In genomic region chr6:158321960-158322359, GRCh38 we compare ENCODE assay signal across 11 cellular contexts. TPM values are rescaled to one million over a fixed set of nuclear protein-coding genes. Genes with fewer than 3 reads are reported as not detected.
DNase-seq lines count a peak whose midpoint lies in the region; ATAC-seq and TF ChIP-seq lines count a peak whose summit lies in the region.
"Had no signal": no experiment of that assay in that cellular context is flagged by ENCODE, and none has a peak within 500 bp of the region (broad histone marks: within the 10 kb centered on the region; RNA-seq: fewer than 3 reads in every experiment).

No MANE protein-coding gene starts in this region.

- H3K4me1 ChIP-seq in Caco-2 (peaks cover 35% of the 10 kb centered on the region), mammary epithelial cell (ENCODE audit: insufficient read depth, low read length) (peaks cover 35% of the 10 kb centered on the region), left lung (peaks cover 13 to 18% of the 10 kb centered on the region in 2 donors)

- no peak overlapping the region for H2AFZ ChIP-seq in mammary epithelial cell (ENCODE audit: low read depth, low read length)
- H2AFZ ChIP-seq: neural progenitor cell had no signal

- DNase-seq in Caco-2 = no peak
- DNase-seq in LoVo (ENCODE audit: low spot score) = peak; percentile 21
- DNase-seq in mammary epithelial cell = peak; percentile 42
- DNase-seq in left lung = no peak
- no peak for DNase-seq in ureter (ENCODE audit: low spot score)
- no peak for DNase-seq in NCI-H526 (lab: John Stamatoyannopoulos, UW)
- no peak for DNase-seq in activated CD4-positive, CD25-positive, alpha-beta regulatory T cell treated with anti-CD3 and anti-CD28 coated beads, Interleukin-2, amount 50 U/mL, for 72 hours
- DNase-seq: NCI-H524, tibial artery had no signal

- H3K36me3 Mint-ChIP-seq in Caco-2 (ENCODE audit: insufficient read depth, unreplicated experiment) = peaks cover 33% of the 10 kb centered on the region

- H3K79me2 ChIP-seq in mammary epithelial cell (ENCODE audit: insufficient read depth, low read length) = peaks cover 80% of the 10 kb centered on the region

- peaks cover 43% of the 10 kb centered on the region for H3K4me1 Mint-ChIP-seq in Caco-2 (ENCODE audit: low read depth, unreplicated experiment)
- H3K4me1 Mint-ChIP-seq: neural progenitor cell had no signal

- peak overlapping the region; percentile 28 for H3K4me2 ChIP-seq in mammary epithelial cell (ENCODE audit: insufficient read depth, low read depth, low read length)
- H3K4me2 ChIP-seq: neural progenitor cell had no signal

- H3K9me3 Mint-ChIP-seq in Caco-2 (ENCODE audit: unreplicated experiment) = no peaks in the 10 kb centered on the region

- H3K4me3 Mint-ChIP-seq in Caco-2 (ENCODE audit: unreplicated experiment) = peak overlapping the region; percentile 39
- H3K4me3 Mint-ChIP-seq: neural progenitor cell had no signal

- TF ChIP-seq CTCF in Caco-2 (IDR thresholded peaks at IDR 0.05; ENCODE audit: insufficient read depth in 1 of 2, low read depth in 1 of 2, low read length in 1 of 2, severe bottlenecking in 1 of 2, unreplicated experiment in 1 of 2) (no peak), mammary epithelial cell (conservative IDR thresholded peaks at IDR 0.05 in 1 of 2, IDR thresholded peaks at IDR 0.05 in 1 of 2; ENCODE audit: extremely low read depth in 1 of 2, insufficient read depth in 1 of 2, low read depth in 1 of 2, low read length in 2 of 2) (no peak), left lung (IDR thresholded peaks at IDR 0.05) (no peak)

- H3K27me3 Mint-ChIP-seq in Caco-2 (ENCODE audit: insufficient read depth, unreplicated experiment) = no peaks in the 10 kb centered on the region

- POLR2A ChIA-PET in Caco-2 (lab: Charles Lee) = interaction anchor here (0.6 kb wide), 1 partner anchor 43 kb away, joined by 3 read pairs; no protein-coding TSS in a partner anchor

- H3K27me3 ChIP-seq in Caco-2 (replicated peaks; ENCODE audit: control insufficient read depth, insufficient read depth, low read length) (no peaks in the 10 kb centered on the region), mammary epithelial cell (ENCODE audit: insufficient read depth, low read length) (no peaks in the 10 kb centered on the region), left lung (no peaks in the 10 kb centered on the region)
- H3K27me3 ChIP-seq: neural progenitor cell, tibial artery had no signal

- CTCF ChIA-PET in Caco-2 (lab: Charles Lee) (no interaction called here), mammary epithelial cell (lab: Charles Lee; ENCODE audit: low non-redundant PET) (no interaction called here)

- H4K20me1 ChIP-seq in mammary epithelial cell (ENCODE audit: insufficient read depth, low read length) = no peaks in the 10 kb centered on the region

- H3K27ac ChIP-seq in mammary epithelial cell (ENCODE audit: insufficient read depth, low read depth, low read length) (peak overlapping the region; percentile 31), left lung (no peak overlapping the region)
- H3K27ac ChIP-seq: tibial artery had no signal

- no peaks in the 10 kb centered on the region; the same call in 1 of the 2 replicates for H3K36me3 ChIP-seq in Caco-2 (ENCODE audit: control insufficient read depth, insufficient read depth, low read length)
- no peaks in the 10 kb centered on the region for H3K36me3 ChIP-seq in mammary epithelial cell (ENCODE audit: insufficient read depth, low read length)
- H3K36me3 ChIP-seq in left lung = no peaks in the 10 kb centered on the region
- H3K36me3 ChIP-seq: neural progenitor cell had no signal

- H3K9me3 ChIP-seq in Caco-2 (no peaks in the 10 kb centered on the region), mammary epithelial cell (replicated peaks; ENCODE audit: insufficient read depth, low read length) (no peaks in the 10 kb centered on the region), left lung (peaks cover 0 to under 1% of the 10 kb centered on the region in 2 donors)
- H3K9me3 ChIP-seq: tibial artery had no signal

- no peak overlapping the region for H3K4me3 ChIP-seq in Caco-2 (ENCODE audit: low read depth, low read length)
- no peak overlapping the region for H3K4me3 ChIP-seq in mammary epithelial cell (replicated peaks in 1 of 3; ENCODE audit: insufficient read depth in 1 of 3, low read depth in 2 of 3, low read length in 3 of 3)
- H3K4me3 ChIP-seq in left lung = no peak overlapping the region
- H3K4me3 ChIP-seq: neural progenitor cell, tibial artery had no signal

- no peak overlapping the region for H3K9ac ChIP-seq in mammary epithelial cell (ENCODE audit: insufficient read depth, low read length)
- H3K9ac ChIP-seq: neural progenitor cell had no signal

- intact Hi-C loops in Caco-2 (cut with micrococcal nuclease; ENCODE audit: unreplicated experiment) = loop anchor here (1.0 kb wide), 3 partner anchors 17 to 130 kb away; no protein-coding TSS in a partner anchor
- intact Hi-C loops in mammary epithelial cell (cut with micrococcal nuclease) = no loop called here
- intact Hi-C loops in left lung (cut with DNase I) = no loop called here

- in situ Hi-C loops in mammary epithelial cell (cut with MboI; ENCODE audit: low sequenced_read_pairs in 2 of 2) = no loop called here

- dilution Hi-C loops in mammary epithelial cell (cut with HindIII; ENCODE audit: low sequenced_read_pairs) = no loop called here

- ATAC-seq in left lung = peak; percentile 51
- ATAC-seq in HG03439 (IDR thresholded peaks at IDR 0.05; ENCODE audit: unreplicated experiment) = no peak

- no TSS peak for BruUV-seq in Caco-2 (replicated peaks; lab: Mats Ljungman, UMichigan)
- BruUV-seq in mammary epithelial cell (replicated peaks; lab: Mats Ljungman, UMichigan) = no TSS peak

- peak overlapping the region; percentile 74 for H3K27ac Mint-ChIP-seq in Caco-2 (ENCODE audit: unreplicated experiment)
- H3K27ac Mint-ChIP-seq: neural progenitor cell had no signal

RNA-seq across cellular contexts. Expression of gene TULP4, which starts 9.7 kb away (rescaled TPM):
- total RNA-seq in Caco-2 (2022) (126 and 128 TPM in 2 replicates), mammary epithelial cell (100 to 1,000 TPM in 1 of 2 donors, 10 to 100 TPM in 1; 81.8 to 152 TPM), left lung (10 to 100 TPM; 69.7 to 86.8 TPM), ureter (119 TPM)
- polyA plus RNA-seq in mammary epithelial cell = 19.7 TPM
- 85.5 TPM for polyA minus RNA-seq in mammary epithelial cell

Comparison
In these comparisons a context has a peak if more than half of its experiments do, and no peak if none do; other contexts are left out.
1. DNase-seq: peak in LoVo (single experiment) and mammary epithelial cell (single experiment); none in Caco-2 (0 of 2), left lung (0 of 2), ureter (single experiment), NCI-H526 (0 of 2) and activated CD4-positive, CD25-positive, alpha-beta regulatory T cell treated with anti-CD3 and anti-CD28 coated beads, Interleukin-2, amount 50 U/mL, for 72 hours (single experiment).